In the genomic region with DNA sequence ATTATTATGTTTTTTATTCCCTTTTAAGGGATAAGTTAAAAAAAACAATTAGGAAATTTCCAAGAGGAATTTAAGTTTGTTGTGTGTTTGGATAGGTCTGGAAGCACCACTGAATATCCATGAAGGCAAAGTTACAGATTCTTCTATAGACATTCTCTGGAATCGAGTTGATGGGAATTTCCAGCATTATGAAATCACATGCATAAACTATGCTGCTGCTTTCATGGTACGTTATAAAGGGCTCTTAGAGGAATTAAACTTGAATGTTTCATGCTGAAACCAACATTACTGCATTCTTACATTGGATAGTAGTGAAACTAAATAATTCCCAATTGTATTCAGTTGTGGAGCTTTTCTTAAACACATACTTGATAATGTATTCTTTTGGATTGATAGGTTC, we compare ENCODE assay signal across 26 cellular contexts. TPM values are rescaled to one million over a fixed set of nuclear protein-coding genes. Genes with fewer than 3 reads are reported as not detected.
A peak's percentile ranks its signal among the peaks of the same experiment; 100 is the strongest.
DNase-seq lines count a peak whose midpoint lies in the region; ATAC-seq and TF ChIP-seq lines count a peak whose summit lies in the region.
"Had no signal": no experiment of that assay in that cellular context is flagged by ENCODE, and none has a peak within 500 bp of the region (broad histone marks: within the 10 kb centered on the region; RNA-seq: fewer than 3 reads in every experiment).

No MANE protein-coding gene starts in this region.

- H3K27me3 ChIP-seq in foreskin keratinocyte = no peaks in the 10 kb centered on the region
- H3K27me3 ChIP-seq: stomach, tibial nerve had no signal

- in situ Hi-C loops in astrocyte of the cerebellum (cut with HindIII; ENCODE audit: low sequenced_read_pairs) = no loop called here

- H3K9me3 Mint-ChIP-seq in activated naive CD4-positive, alpha-beta T cell treated with anti-CD3 and anti-CD28 coated beads, Interleukin-2, amount 50 U/mL, for 72 hours = no peaks in the 10 kb centered on the region
- H3K9me3 Mint-ChIP-seq: activated CD4-positive, alpha-beta T cell treated with anti-CD3 and anti-CD28 coated beads, Interleukin-2, amount 10 ng/mL, durations not matched to agents 7 days and 5 days; activated naive CD4-positive, alpha-beta T cell treated with anti-CD3 and anti-CD28 coated beads for 36 hours; natural killer cell treated with Interleukin-12 subunit alpha and Interleukin-12 subunit beta and Interleukin-15 and Interleukin-18, amount 100 ng/mL, for 72 hours had no signal

- H3K4me3 ChIP-seq in astrocyte of the cerebellum (ENCODE audit: low read depth, low read length) = no peak overlapping the region
- H3K4me3 ChIP-seq: GM12878, stomach, tibial nerve had no signal

- no peaks in the 10 kb centered on the region for H3K4me1 ChIP-seq in foreskin keratinocyte
- H3K4me1 ChIP-seq: parathyroid adenoma had no signal

- no peak overlapping the region for H3K27ac Mint-ChIP-seq in activated naive CD4-positive, alpha-beta T cell treated with anti-CD3 and anti-CD28 coated beads, Interleukin-2, amount 50 U/mL, for 72 hours
- H3K27ac Mint-ChIP-seq: activated CD4-positive, alpha-beta T cell treated with anti-CD3 and anti-CD28 coated beads, Interleukin-2, amount 10 ng/mL, durations not matched to agents 7 days and 5 days; activated naive CD4-positive, alpha-beta T cell treated with anti-CD3 and anti-CD28 coated beads for 36 hours; natural killer cell treated with Interleukin-12 subunit alpha and Interleukin-12 subunit beta and Interleukin-15 and Interleukin-18, amount 100 ng/mL, for 72 hours had no signal

- no peak for TF ChIP-seq CTCF in astrocyte of the cerebellum (IDR thresholded peaks at IDR 0.05; ENCODE audit: low read depth, low read length, missing control alignments)
- no peak for TF ChIP-seq CTCF in foreskin keratinocyte (conservative IDR thresholded peaks at IDR 0.05)

- ATAC-seq in foreskin keratinocyte (peak; percentile 29), GM18511 (IDR thresholded peaks at IDR 0.05; ENCODE audit: unreplicated experiment) (no peak)
- ATAC-seq in activated naive CD4-positive, alpha-beta T cell treated with anti-CD3 and anti-CD28 coated beads, Interleukin-2, amount 50 U/mL, for 72 hours = no peak
- ATAC-seq: GM12878; left ventricle myocardium superior; natural killer cell treated with Interleukin-12 subunit alpha and Interleukin-12 subunit beta and Interleukin-15 and Interleukin-18, amount 100 ng/mL, for 72 hours; sciatic nerve had no signal

- H3K36me3 Mint-ChIP-seq in activated naive CD4-positive, alpha-beta T cell treated with anti-CD3 and anti-CD28 coated beads, Interleukin-2, amount 50 U/mL, for 72 hours = no peaks in the 10 kb centered on the region
- H3K36me3 Mint-ChIP-seq: natural killer cell treated with Interleukin-12 subunit alpha and Interleukin-12 subunit beta and Interleukin-15 and Interleukin-18, amount 100 ng/mL, for 72 hours had no signal

- no peak overlapping the region for H3K27ac ChIP-seq in foreskin keratinocyte
- H3K27ac ChIP-seq: 22Rv1, parathyroid adenoma, RWPE1, stomach, tibial nerve had no signal

- DNase-seq in NCI-H748 (lab: John Stamatoyannopoulos, UW; ENCODE audit: unreplicated experiment) = peak; percentile 47
- DNase-seq in NCI-H748 treated with DMSO at 0.1 percent for 48 hours (lab: John Stamatoyannopoulos, UW) = no peak
- DNase-seq in astrocyte of the cerebellum (ENCODE audit: low read depth) = peak; percentile 44
- peak in 1 of 2 donors; percentile 51 for DNase-seq in foreskin keratinocyte
- no peak for DNase-seq in activated naive CD4-positive, alpha-beta T cell treated with anti-CD3 and anti-CD28 coated beads, Interleukin-2, amount 50 U/mL, for 72 hours (ENCODE audit: low spot score in 2 of 2)
- DNase-seq in T1000 (lab: John Stamatoyannopoulos, UW) = no peak
- DNase-seq in posterior vena cava (ENCODE audit: low spot score) = no peak
- DNase-seq: activated CD4-positive, alpha-beta T cell treated with anti-CD3 and anti-CD28 coated beads, Interleukin-2, amount 10 ng/mL, durations not matched to agents 7 days and 5 days; activated naive CD4-positive, alpha-beta T cell treated with anti-CD3 and anti-CD28 coated beads for 36 hours; aorta; C1 segment of cervical spinal cord; DMS79 treated with DMSO at 0.1 percent for 48 hours; Kasumi-1; left ventricle myocardium superior; MV-4-11; NCI-H524; stimulated activated CD8-positive, alpha-beta memory T cell treated with anti-CD3 and anti-CD28 coated beads, Interleukin-4, amount 100 ng/mL, for 48 hours; stomach had no signal

- intact Hi-C loops in posterior vena cava (cut with DNase I) = no loop called here

RNA-seq across cellular contexts. Expression of gene PTPRQ, which starts 21.5 kb away (rescaled TPM):
- total RNA-seq in foreskin keratinocyte (not detected in 2 replicates), posterior vena cava (1 to 10 TPM in 1 of 2 donors, under 1 TPM in 1; 0.67 to 1.5 TPM)
- polyA plus RNA-seq in foreskin keratinocyte = not detected in 2 replicates
- not detected for total RNA-seq in activated naive CD4-positive, alpha-beta T cell treated with anti-CD3 and anti-CD28 coated beads, Interleukin-2, amount 50 U/mL, for 72 hours
- total RNA-seq: activated CD4-positive, alpha-beta T cell treated with anti-CD3 and anti-CD28 coated beads, Interleukin-2, amount 10 ng/mL, durations not matched to agents 7 days and 5 days; activated naive CD4-positive, alpha-beta T cell treated with anti-CD3 and anti-CD28 coated beads for 36 hours; GM12878; natural killer cell treated with Interleukin-12 subunit alpha and Interleukin-12 subunit beta and Interleukin-15 and Interleukin-18, amount 100 ng/mL, for 72 hours had no signal

Comparison
In these comparisons a context has a peak if more than half of its experiments do, and no peak if none do; other contexts are left out.
1. DNase-seq: peak in NCI-H748 (single experiment) and astrocyte of the cerebellum (single experiment); none in NCI-H748 treated with DMSO at 0.1 percent for 48 hours (single experiment), activated naive CD4-positive, alpha-beta T cell treated with anti-CD3 and anti-CD28 coated beads, Interleukin-2, amount 50 U/mL, for 72 hours (0 of 2), T1000 (single experiment) and posterior vena cava (single experiment).